ENCODE assay signal across 8 cellular contexts in the genomic region with DNA sequence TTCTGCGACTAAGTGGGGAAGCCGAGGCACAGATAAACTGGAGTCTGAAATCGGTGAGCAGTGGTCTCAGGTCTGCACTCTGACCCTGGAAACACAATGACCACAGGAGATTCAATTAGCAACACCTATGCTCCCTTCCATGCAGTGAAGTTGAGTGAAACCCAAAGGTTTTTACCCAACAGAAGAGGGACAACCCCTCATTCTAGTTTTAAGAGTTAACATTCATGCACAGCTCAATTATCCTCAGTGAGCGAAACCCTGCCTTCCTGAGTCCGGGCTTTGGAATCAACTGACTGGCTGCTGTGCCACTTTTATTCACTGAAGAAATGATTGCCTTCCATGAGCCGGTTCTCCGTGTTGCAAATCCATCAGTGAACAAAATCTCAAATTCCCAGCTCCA. TPM values are rescaled to one million over a fixed set of nuclear protein-coding genes. Genes with fewer than 3 reads are reported as not detected.
DNase-seq lines count a peak whose midpoint lies in the region; ATAC-seq, FAIRE-seq and TF ChIP-seq lines count a peak whose summit lies in the region.
"Not testable (repeated sequence)": the region's sequence is repeated elsewhere in the genome, so short reads cannot be mapped to it uniquely, and the experiment has no call there.

No MANE protein-coding gene starts in this region.

- not testable (repeated sequence) for H2BK15ac ChIP-seq in H1 (ENCODE audit: low read length)

- H3K18ac ChIP-seq in H1 (ENCODE audit: extremely low read depth, low read length), result not testable (repeated sequence)

- H3K56ac ChIP-seq in H1 (replicated peaks; ENCODE audit: insufficient read length, low read depth, low read length), result not testable (repeated sequence)

- not testable (repeated sequence) for H2AFZ ChIP-seq in H1 (ENCODE audit: low read length)

- H3K4ac ChIP-seq in H1 (replicated peaks; ENCODE audit: insufficient read length, low read depth, low read length), result not testable (repeated sequence)

- CTCF ChIA-PET in BJ (lab: Yijun Ruan, JAX), result not testable (repeated sequence)
- CTCF ChIA-PET in H1 (lab: Charles Lee; ENCODE audit: partially characterized antibody), result interaction anchor here (1.0 kb wide), 1 partner anchor 87 kb away, joined by 3 read pairs; no protein-coding TSS in a partner anchor

- H3K27me3 Mint-ChIP-seq in activated naive CD8-positive, alpha-beta T cell treated with anti-CD3 and anti-CD28 coated beads for 36 hours; neural crest cell (ENCODE audit: low read depth): not testable (repeated sequence)

- not testable (repeated sequence) for H3K23ac ChIP-seq in H1 (ENCODE audit: insufficient read length)

- H3K9me3 ChIP-seq in SJSA1 (replicated peaks); H1 (ENCODE audit: insufficient read depth in 2 of 2, low read depth in 1 of 2, low read length in 1 of 2); iPS-18c (ENCODE audit: control insufficient read depth, insufficient read depth, low read length); stomach smooth muscle (ENCODE audit: control insufficient read depth in 2 of 2, low read length in 2 of 2): not testable (repeated sequence)

- H4K8ac ChIP-seq in H1 (ENCODE audit: extremely low read depth, insufficient read depth, low read length), result not testable (repeated sequence)

- H4K5ac ChIP-seq in H1 (ENCODE audit: insufficient read length, low read depth, low read length), result not testable (repeated sequence)

- peaks cover 24% of the 10 kb centered on the region for H3K4me1 Mint-ChIP-seq in activated naive CD8-positive, alpha-beta T cell treated with anti-CD3 and anti-CD28 coated beads for 36 hours
- peaks cover 24% of the 10 kb centered on the region for H3K4me1 Mint-ChIP-seq in neural crest cell

- H3K4me1 ChIP-seq in SJSA1 (replicated peaks), result peaks cover 21% of the 10 kb centered on the region
- H3K4me1 ChIP-seq in H1 (replicated peaks in 1 of 4; ENCODE audit: control insufficient read depth in 3 of 4, insufficient read depth in 4 of 4, low read length in 3 of 4); stomach smooth muscle (ENCODE audit: control insufficient read depth, insufficient read depth, low read length): not testable (repeated sequence)

- H3K36me3 Mint-ChIP-seq in activated naive CD8-positive, alpha-beta T cell treated with anti-CD3 and anti-CD28 coated beads for 36 hours, result peaks cover 14% of the 10 kb centered on the region
- peaks cover 15% of the 10 kb centered on the region for H3K36me3 Mint-ChIP-seq in neural crest cell (ENCODE audit: low read depth)

- H3K9me3 Mint-ChIP-seq in activated naive CD8-positive, alpha-beta T cell treated with anti-CD3 and anti-CD28 coated beads for 36 hours; neural crest cell: not testable (repeated sequence)

- not testable (repeated sequence) for DNase-seq in BJ (ENCODE audit: low read depth); SJSA1 (ENCODE audit: low read depth in 1 of 2, low spot score in 2 of 2); activated naive CD8-positive, alpha-beta T cell treated with anti-CD3 and anti-CD28 coated beads for 36 hours; H1 (ENCODE audit: low read depth in 1 of 2, low spot score in 2 of 2); neural crest cell (ENCODE audit: low read depth, low spot score)

- not testable (repeated sequence) for H3K79me1 ChIP-seq in H1 (ENCODE audit: low read depth, low read length)

- H3K9ac ChIP-seq in H1 (replicated peaks in 1 of 4; ENCODE audit: extremely low read depth in 1 of 4, low read depth in 3 of 4, low read length in 3 of 4), result peak overlapping the region in 1 of 4 experiments; percentile 88; a peak in 3 of 7 replicates
- H3K9ac ChIP-seq in stomach smooth muscle (ENCODE audit: low read length in 2 of 2), result peak overlapping the region; percentile 90 to 93

- H3K4me3 Mint-ChIP-seq in activated naive CD8-positive, alpha-beta T cell treated with anti-CD3 and anti-CD28 coated beads for 36 hours, result peak overlapping the region; percentile 92
- peak overlapping the region; percentile 99 for H3K4me3 Mint-ChIP-seq in neural crest cell

- H3K4me3 ChIP-seq in BJ (ENCODE audit: low read depth, low read length), result peak overlapping the region; percentile 77
- H3K4me3 ChIP-seq in SJSA1, result peak overlapping the region; percentile 68
- H3K4me3 ChIP-seq in H1 (ENCODE audit: extremely low read depth in 1 of 4, insufficient read depth in 2 of 4, low read depth in 3 of 4, low read length in 4 of 4), result peak overlapping the region; percentile 65 to 92 (median 88)
- peak overlapping the region; percentile 74 for H3K4me3 ChIP-seq in iPS-18c (ENCODE audit: insufficient read depth, low read depth, low read length)
- H3K4me3 ChIP-seq in stomach smooth muscle (ENCODE audit: low read length in 2 of 2), result peak overlapping the region; percentile 82

- not testable (repeated sequence) for H2BK20ac ChIP-seq in H1 (ENCODE audit: low read length)

- not testable (repeated sequence) for FAIRE-seq in H1 (lab: Jason Lieb, UNC)

- not testable (repeated sequence) for H4K91ac ChIP-seq in H1 (replicated peaks; ENCODE audit: insufficient read length, low read length)

- ATAC-seq in HG03378 (IDR thresholded peaks at IDR 0.05; ENCODE audit: unreplicated experiment), result peak; percentile 19

- H3K27me3 ChIP-seq in BJ (ENCODE audit: control insufficient read depth, insufficient read depth, low read length); SJSA1 (replicated peaks); H1 (replicated peaks in 1 of 4; ENCODE audit: control insufficient read depth in 3 of 4, extremely low read depth in 1 of 4, insufficient read depth in 3 of 4, low read length in 3 of 4); stomach smooth muscle (ENCODE audit: control insufficient read depth in 1 of 2, insufficient read depth in 2 of 2, low read length in 2 of 2): not testable (repeated sequence)

- not testable (repeated sequence) for TF ChIP-seq CTCF in BJ (IDR thresholded peaks at IDR 0.05; ENCODE audit: insufficient read depth, low read depth, low read length); H1 (IDR thresholded peaks at IDR 0.05; ENCODE audit: control extremely low read depth in 1 of 3, insufficient read depth in 1 of 3, low read depth in 1 of 3, low read length in 3 of 3); neural crest cell (conservative IDR thresholded peaks at IDR 0.05)

- peaks cover 11 to 32% of the 10 kb centered on the region in 2 experiments; a peak in 3 of 4 replicates for H3K79me2 ChIP-seq in H1 (ENCODE audit: control insufficient read depth in 1 of 2, insufficient read depth in 2 of 2, low read length in 2 of 2)

- POLR2A ChIA-PET in BJ (lab: Charles Lee), result not testable (repeated sequence)
- POLR2A ChIA-PET in H1 (lab: Charles Lee; ENCODE audit: partially characterized antibody), result interaction anchor here (1.4 to 1.6 kb wide), 2 partner anchors 10 to 57 kb away, joined by 3 read pairs; no protein-coding TSS in a partner anchor

- H3K27ac ChIP-seq in SJSA1, result peak overlapping the region; percentile 85
- H3K27ac ChIP-seq in H1 (ENCODE audit: low read depth, low read length); stomach smooth muscle (ENCODE audit: low read length): not testable (repeated sequence)

- not testable (repeated sequence) for H4K20me1 ChIP-seq in H1 (replicated peaks in 1 of 2; ENCODE audit: control insufficient read depth in 1 of 2, insufficient read depth in 2 of 2, low read length in 2 of 2)

- H2BK120ac ChIP-seq in H1 (replicated peaks; ENCODE audit: low read depth, low read length), result not testable (repeated sequence)

- not testable (repeated sequence) for TF ChIP-seq POLR2A in H1 (IDR thresholded peaks at IDR 0.05; ENCODE audit: control extremely low read depth in 1 of 2, low read depth in 2 of 2, low read length in 2 of 2)

- H3K23me2 ChIP-seq in H1 (ENCODE audit: low read depth, low read length), result not testable (repeated sequence)

- H2BK12ac ChIP-seq in H1 (ENCODE audit: low read depth, low read length), result not testable (repeated sequence)

- 77% methylated on average over 7 of the region's 7 CpGs; no CpG with 5 or more reads in 1 of the 2 experiments for WGBS in H1 (ENCODE audit: extremely low coverage in 1 of 2, insufficient coverage in 1 of 2, insufficient read length in 1 of 2, insufficient replicate concordance in 2 of 2, low coverage in 1 of 2, low lambda C conversion rate in 2 of 2, missing lambda C conversion rate in 1 of 2), 2 experiments

- not testable (repeated sequence) for H2AK5ac ChIP-seq in H1 (ENCODE audit: low read depth, low read length)

- peak overlapping the region; percentile 95 for H3K27ac Mint-ChIP-seq in activated naive CD8-positive, alpha-beta T cell treated with anti-CD3 and anti-CD28 coated beads for 36 hours
- H3K27ac Mint-ChIP-seq in neural crest cell (ENCODE audit: unreplicated experiment), result peak overlapping the region; percentile 98

- not testable (repeated sequence) for H2BK5ac ChIP-seq in H1 (ENCODE audit: low read depth, low read length)

- TF ChIP-seq EP300 in H1 (IDR thresholded peaks at IDR 0.05; ENCODE audit: borderline replicate concordance in 1 of 2, low read depth in 2 of 2, low read length in 2 of 2), result not testable (repeated sequence)

- TF ChIP-seq RAD21 in H1 (IDR thresholded peaks at IDR 0.05 in 1 of 2, conservative IDR thresholded peaks at IDR 0.05 in 1 of 2; ENCODE audit: low read depth in 2 of 2, low read length in 2 of 2), result not testable (repeated sequence)

- not testable (repeated sequence) for H3K14ac ChIP-seq in H1 (ENCODE audit: insufficient read length)

- peak overlapping the region; percentile 80 to 86 for H3K4me2 ChIP-seq in H1 (ENCODE audit: insufficient read depth in 1 of 2, low read depth in 2 of 2, low read length in 2 of 2)

- H3K36me3 ChIP-seq in BJ (ENCODE audit: control insufficient read depth, insufficient read depth, low read length); stomach smooth muscle (ENCODE audit: control insufficient read depth in 2 of 2, insufficient read depth in 2 of 2, low read length in 2 of 2): not testable (repeated sequence)
- H3K36me3 ChIP-seq in SJSA1 (peaks cover 24% of the 10 kb centered on the region), H1 (ENCODE audit: control insufficient read depth in 2 of 4, insufficient read depth in 4 of 4, low read length in 3 of 4) (peaks cover 0 to 26% (median 3%) of the 10 kb centered on the region in 4 experiments; a peak in 3 of 8 replicates)

RNA-seq across cellular contexts. Expression of a gene that starts 0.7 kb away (rescaled TPM):
- 5.1 and 7.0 TPM in 2 replicates for polyA plus RNA-seq in BJ (2011; rRNA removed)
- 10.0 and 17.8 TPM in 2 replicates for polyA minus RNA-seq in BJ (2011; rRNA and poly(A)+ RNA removed)
- 2.6 and 3.5 TPM in 2 replicates for total RNA-seq in SJSA1 (2014; rRNA removed; shearing (Covaris generic))
- total RNA-seq in activated naive CD8-positive, alpha-beta T cell treated with anti-CD3 and anti-CD28 coated beads for 36 hours, result 1 to 10 TPM; 1.3 to 1.7 TPM
- total RNA-seq in H1 (2021; fragmentation: NEBNext Ultra II Directional; extraction: Animal tissue kit (Norgen Biotek cat#: 25700)), result 6.1 and 7.4 TPM in 2 replicates
- 2.0 and 2.4 TPM in 2 replicates for polyA plus RNA-seq in H1 (2011; rRNA removed)
- 2.6 TPM for polyA plus RNA-seq in H1 (2011; cell fraction: cytosol; rRNA removed)
- 6.5 TPM for polyA plus RNA-seq in H1 (2011; cell fraction: nucleus; rRNA removed)
- polyA plus RNA-seq in H1 (2012, experiment 1 of 2), result 2.7 to 5.5 TPM (median 3.8 TPM) in 4 replicates
- 0.35 TPM for polyA plus RNA-seq in H1 (2012, experiment 2 of 2)
- 2.4 TPM for polyA plus RNA-seq in H1 (2013, experiment 1 of 2)
- 2.6 TPM for polyA plus RNA-seq in H1 (2013, experiment 2 of 2)
- polyA minus RNA-seq in H1 (2011; rRNA and poly(A)+ RNA removed), result 20.6 and 24.3 TPM in 2 replicates
- 4.2 TPM for polyA minus RNA-seq in H1 (2011; cell fraction: cytosol; rRNA and poly(A)+ RNA removed)
- 34.8 TPM for polyA minus RNA-seq in H1 (2011; cell fraction: nucleus; rRNA and poly(A)+ RNA removed)
- total RNA-seq in neural crest cell, result 4.7 and 6.2 TPM in 2 replicates

RNA-seq across cellular contexts. Expression of a gene that starts 29.0 kb away (rescaled TPM):
- polyA plus RNA-seq in BJ (2011; rRNA removed) (2.5 and 2.7 TPM in 2 replicates), H1 (2011; rRNA removed) (7.9 and 9.4 TPM in 2 replicates)
- 1.3 and 1.5 TPM in 2 replicates for polyA minus RNA-seq in BJ (2011; rRNA and poly(A)+ RNA removed)
- 15.3 and 16.1 TPM in 2 replicates for total RNA-seq in SJSA1 (2014; rRNA removed; shearing (Covaris generic))
- total RNA-seq in activated naive CD8-positive, alpha-beta T cell treated with anti-CD3 and anti-CD28 coated beads for 36 hours, result 1 to 10 TPM; 1.5 to 1.7 TPM
- total RNA-seq in H1 (2021; fragmentation: NEBNext Ultra II Directional; extraction: Animal tissue kit (Norgen Biotek cat#: 25700)), result 14.1 and 15.3 TPM in 2 replicates
- polyA plus RNA-seq in H1 (2011; cell fraction: cytosol; rRNA removed), result 9.1 TPM
- polyA plus RNA-seq in H1 (2011; cell fraction: nucleus; rRNA removed), result 7.4 TPM
- 6.3 to 9.9 TPM (median 9.5 TPM) in 4 replicates for polyA plus RNA-seq in H1 (2012, experiment 1 of 2)
- polyA plus RNA-seq in H1 (2012, experiment 2 of 2), result 9.9 TPM
- 15.3 TPM for polyA plus RNA-seq in H1 (2013, experiment 1 of 2)
- polyA plus RNA-seq in H1 (2013, experiment 2 of 2), result 16.6 TPM
- 1.9 and 2.3 TPM in 2 replicates for polyA minus RNA-seq in H1 (2011; rRNA and poly(A)+ RNA removed)
- 10.1 TPM for polyA minus RNA-seq in H1 (2011; cell fraction: cytosol; rRNA and poly(A)+ RNA removed)
- polyA minus RNA-seq in H1 (2011; cell fraction: nucleus; rRNA and poly(A)+ RNA removed), result 11.3 TPM
- 1.9 and 2.3 TPM in 2 replicates for total RNA-seq in neural crest cell
